In the genomic region with DNA sequence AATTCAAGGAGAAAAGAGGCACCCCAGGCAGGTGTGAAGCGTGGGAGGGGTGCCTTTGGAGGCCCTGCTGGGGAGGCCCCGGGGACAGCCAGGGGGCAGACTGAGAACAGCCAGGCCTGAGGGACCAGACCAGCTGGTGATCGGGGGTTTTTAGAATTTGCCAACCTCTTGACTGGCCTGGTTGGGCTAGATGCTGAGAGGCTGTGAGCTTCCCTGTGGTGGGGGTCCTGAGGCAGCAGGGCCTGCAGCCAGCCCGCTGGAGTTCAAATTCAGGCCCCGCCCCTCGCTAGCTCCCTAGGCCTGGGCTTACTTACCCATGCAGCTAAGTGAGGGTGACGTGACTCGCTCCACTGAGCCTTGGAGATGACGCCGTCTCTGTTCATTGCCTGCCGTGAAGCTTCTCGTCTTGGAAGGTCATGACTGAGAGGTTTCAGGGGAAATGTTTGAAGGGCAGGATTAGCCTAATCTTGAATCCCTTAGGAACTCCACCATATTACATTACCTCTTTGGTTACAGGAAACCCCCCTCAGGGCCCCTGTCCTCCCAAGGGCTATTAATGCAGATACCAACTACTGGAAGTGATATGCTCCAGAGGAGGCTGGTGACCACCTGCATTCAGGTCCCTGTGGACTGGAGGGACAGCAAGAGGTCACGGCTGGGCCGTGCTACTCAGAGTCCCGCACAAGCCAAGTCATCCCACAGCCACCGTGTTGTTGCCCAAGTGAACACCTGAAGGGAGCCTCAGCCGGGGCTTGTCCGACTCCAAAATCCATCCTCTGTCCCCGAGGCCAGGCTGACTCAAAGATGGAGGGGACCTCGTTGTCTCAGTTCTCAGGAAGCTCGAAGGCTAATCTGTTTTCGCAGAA, we compare ENCODE assay signal across 13 cellular contexts.
A peak's percentile ranks its signal among the peaks of the same experiment; 100 is the strongest.
DNase-seq lines count a peak whose midpoint lies in the region; ATAC-seq and TF ChIP-seq lines count a peak whose summit lies in the region.
"Had no signal": no experiment of that assay in that cellular context is flagged by ENCODE, and none has a peak within 500 bp of the region (broad histone marks: within the 10 kb centered on the region; RNA-seq: fewer than 3 reads in every experiment).

No MANE protein-coding gene starts in this region.

- no peaks in the 10 kb centered on the region for H3K9me3 ChIP-seq in Peyer's patch
- no peaks in the 10 kb centered on the region for H3K9me3 ChIP-seq in PC-3 (ENCODE audit: low read length)

- intact Hi-C loops in PC-3 (cut with micrococcal nuclease): no loop called here

- peak; percentile 47 for ATAC-seq in GM19035 (IDR thresholded peaks at IDR 0.05; ENCODE audit: unreplicated experiment)
- ATAC-seq in HG02840 (IDR thresholded peaks at IDR 0.05; ENCODE audit: low FRiP score, unreplicated experiment): peak; percentile 33
- no peak for ATAC-seq in PC-3
- ATAC-seq: foreskin keratinocyte; naive thymus-derived CD4-positive, alpha-beta T cell had no signal

- H3K27ac ChIP-seq in Peyer's patch (peak overlapping the region in 1 of 4 donors; percentile 67), PC-3 (ENCODE audit: low read length) (no peak overlapping the region)
- H3K27ac ChIP-seq: foreskin keratinocyte had no signal

- no peak overlapping the region for H2AFZ ChIP-seq in PC-3 (ENCODE audit: low read length)

- no peaks in the 10 kb centered on the region for H3K36me3 ChIP-seq in Peyer's patch
- no peaks in the 10 kb centered on the region for H3K36me3 ChIP-seq in PC-3 (ENCODE audit: low read depth, low read length)

- no peak for TF ChIP-seq CTCF in Peyer's patch (IDR thresholded peaks at IDR 0.05)
- no peak for TF ChIP-seq CTCF in PC-3 (conservative IDR thresholded peaks at IDR 0.05; ENCODE audit: low read depth, low read length)

- no peaks in the 10 kb centered on the region for H4K20me1 ChIP-seq in PC-3 (ENCODE audit: low read length)

- no TSS peak for BruUV-seq in PC-3 (replicated peaks; lab: Mats Ljungman, UMichigan)

- H3K79me2 ChIP-seq in PC-3 (ENCODE audit: low read length): no peaks in the 10 kb centered on the region

- CTCF ChIA-PET in PC-3 (lab: Charles Lee): no interaction called here

- no peaks in the 10 kb centered on the region for H3K27me3 ChIP-seq in Peyer's patch
- H3K27me3 ChIP-seq in PC-3 (ENCODE audit: low read length): no peaks in the 10 kb centered on the region
- H3K27me3 ChIP-seq: foreskin keratinocyte had no signal

- no peak overlapping the region for H3K9ac ChIP-seq in PC-3 (ENCODE audit: low read length)

- in situ Hi-C loops in G401 (cut with HindIII; ENCODE audit: low sequenced_read_pairs): no loop called here

- H3K4me3 ChIP-seq in Peyer's patch: no peak overlapping the region
- H3K4me3 ChIP-seq in PC-3 (ENCODE audit: low read length): no peak overlapping the region

- no peak for TF ChIP-seq POLR2A in Peyer's patch (IDR thresholded peaks at IDR 0.05)

- no peaks in the 10 kb centered on the region for H3F3A ChIP-seq in PC-3 (ENCODE audit: low read length, unreplicated experiment)

- H3K4me1 ChIP-seq in Peyer's patch (peaks cover 0 to 25% (median 0%) of the 10 kb centered on the region in 4 donors), PC-3 (ENCODE audit: insufficient read depth, low read length) (peaks cover 51% of the 10 kb centered on the region)

- POLR2A ChIA-PET in PC-3 (lab: Charles Lee; ENCODE audit: unreplicated experiment): interaction anchor here (0.7 kb wide), 1 partner anchor 1515 kb away, joined by 4 read pairs; no protein-coding TSS in a partner anchor

- no peak overlapping the region for H3K4me2 ChIP-seq in PC-3 (ENCODE audit: low read length)

- DNase-seq in DMS79 (lab: John Stamatoyannopoulos, UW) (peak; percentile 24), Peyer's patch (peak in 2 of 3 donors; percentile 71 to 72), HuH-7 (ENCODE audit: low spot score) (no peak), G401 (ENCODE audit: low spot score) (no peak), PC-3 (no peak), NCI-H526 treated with DMSO at 0.1 percent for 48 hours (lab: John Stamatoyannopoulos, UW) (no peak)
- DNase-seq: activated CD4-positive, CD25-positive, alpha-beta regulatory T cell treated with anti-CD3 and anti-CD28 coated beads, Interleukin-2, amount 50 U/mL, for 72 hours; CD4-positive, CD25-positive, alpha-beta regulatory T cell; foreskin keratinocyte; naive thymus-derived CD4-positive, alpha-beta T cell; NCI-H526 had no signal

- no peaks in the 10 kb centered on the region for H3K9me2 ChIP-seq in PC-3 (replicated peaks; ENCODE audit: low read length)

Comparison
In these comparisons a context has a peak if more than half of its experiments do, and no peak if none do; other contexts are left out.
1. DNase-seq: peak in DMS79 (single experiment) and Peyer's patch (2 of 3); none in HuH-7 (single experiment), G401 (single experiment), PC-3 (single experiment) and NCI-H526 treated with DMSO at 0.1 percent for 48 hours (single experiment).